In the genomic region with DNA sequence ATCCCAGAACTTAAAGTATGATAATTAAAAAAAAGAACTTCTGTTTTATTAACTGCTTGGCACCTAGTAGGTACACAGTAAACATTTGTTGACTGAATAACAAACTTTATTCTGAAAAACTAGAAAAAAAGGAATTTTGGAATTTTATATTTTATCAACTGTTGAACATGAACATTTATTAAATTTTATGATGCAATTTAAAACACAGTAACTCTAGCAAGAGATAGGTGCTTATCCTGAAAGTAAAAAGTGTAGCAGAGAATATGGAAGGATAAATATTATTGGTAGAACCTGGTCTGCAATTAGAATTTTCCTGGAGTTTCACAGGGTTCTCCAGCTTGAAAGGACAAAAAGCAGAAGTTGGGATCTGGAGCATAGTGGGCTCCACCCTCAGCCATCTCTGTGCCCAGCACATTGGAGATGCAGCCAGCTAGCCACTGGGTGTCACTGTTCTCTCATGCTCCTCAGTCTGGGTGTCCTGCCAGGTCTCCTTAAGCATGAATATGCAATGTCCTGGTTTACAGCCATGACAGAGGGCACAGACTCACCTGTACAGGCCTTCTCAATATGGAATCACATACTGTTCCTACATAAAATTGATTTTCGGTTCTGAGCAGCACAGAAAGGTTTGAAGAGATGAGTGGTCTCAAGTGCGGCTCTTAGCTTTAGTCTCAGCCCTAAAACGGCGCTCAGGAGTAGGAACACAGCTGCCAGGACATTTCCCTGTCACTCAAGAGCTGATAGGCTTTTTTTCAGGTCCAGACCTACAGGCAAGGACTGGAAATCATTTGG, we compare ENCODE assay signal across 9 cellular contexts. TPM values are rescaled to one million over a fixed set of nuclear protein-coding genes. Genes with fewer than 3 reads are reported as not detected.
DNase-seq lines count a peak whose midpoint lies in the region; ATAC-seq, FAIRE-seq and TF ChIP-seq lines count a peak whose summit lies in the region.
"Had no signal": no experiment of that assay in that cellular context is flagged by ENCODE, and none has a peak within 500 bp of the region (broad histone marks: within the 10 kb centered on the region; RNA-seq: fewer than 3 reads in every experiment).

No MANE protein-coding gene starts in this region.

- POLR2A ChIA-PET in A549 (lab: Yijun Ruan, JAX): no interaction called here

- no peak for FAIRE-seq in A549 (lab: Jason Lieb, UNC)
- FAIRE-seq in GM18507 (lab: Jason Lieb, UNC): peak; percentile 86
- FAIRE-seq: G401.6 had no signal

- 0 out of 3 replicates have a peak, but pooled peaks cover 4% of the 10 kb centered on the region for H3K9me3 ChIP-seq in A549

- no peak overlapping the region for H3K4me3 ChIP-seq in A549

- no peaks in the 10 kb centered on the region for H3K4me1 ChIP-seq in A549

- TF ChIP-seq EP300 in A549 (IDR thresholded peaks at IDR 0.05): no peak

- TF ChIP-seq RAD21 in A549 (conservative IDR thresholded peaks at IDR 0.05 in 1 of 2, IDR thresholded peaks at IDR 0.05 in 1 of 2): peak; percentile 80

- 75% methylated on average over 4 of the region's 4 CpGs for WGBS in A549 (ENCODE audit: missing lambda C conversion rate)

- TF ChIP-seq POLR2A in A549 (IDR thresholded peaks at IDR 0.05; ENCODE audit: low read length): no peak

- CTCF ChIA-PET in A549 (lab: Yijun Ruan, JAX): interaction anchor here (0.5 to 2.8 kb wide), 16 partner anchors 9 to 903 kb away, joined by 3 to 12 read pairs (median 4); a partner anchor contains a TSS

- DNase-seq in A549 (ENCODE audit: low read depth in 1 of 2, low spot score in 1 of 2) (peak; percentile 28 to 71), GM18507 (ENCODE audit: extremely low spot score, insufficient read length, low read depth) (no peak), NCI-H146 (lab: John Stamatoyannopoulos, UW) (peak; percentile 92), SW480 (ENCODE audit: low spot score) (peak; percentile 76), astrocyte of the hippocampus (ENCODE audit: low read depth, low spot score) (peak; percentile 81), iPS DF 19.7 (ENCODE audit: low read depth, low spot score) (peak; percentile 78)
- DNase-seq in stimulated activated CD4-positive, alpha-beta T cell treated with anti-CD3 and anti-CD28 coated beads, Interleukin-12 subunit alpha, Interleukin-12 subunit beta, amount 100 ng/mL, for 24 hours (ENCODE audit: low read depth in 2 of 2): peak; percentile 19 to 33

- peak; percentile 99 to 100 for ATAC-seq in A549
- ATAC-seq in HG02938 (IDR thresholded peaks at IDR 0.05; ENCODE audit: unreplicated experiment): peak; percentile 99

- no peak overlapping the region for H3K4me2 ChIP-seq in A549

- peak; percentile 68 for TF ChIP-seq CTCF in A549 (IDR thresholded peaks at IDR 0.05)

- H3K27ac ChIP-seq in A549: no peak overlapping the region

TF ChIP-seq in A549, 52 proteins besides CTCF, POLR2A, EP300 and RAD21:
- TF ChIP-seq ESRRA (IDR thresholded peaks at IDR 0.05; ENCODE audit: borderline replicate concordance, low read length) (no peak), SMC3 (IDR thresholded peaks at IDR 0.05) (peak; percentile 68; the same call in 2 of the 3 replicates)

RNA-seq across cellular contexts. Expression of a gene that starts 31.7 kb away (rescaled TPM):
- polyA plus RNA-seq in A549 (2011; rRNA removed) (0.08 and 0.19 TPM in 2 replicates), A549 (2017; fragmentation: RNase III; extraction: RNeasy Plus Mini Kit Qiagen cat#74134 plus additional on column Dnase treatment) (not detected in 3 replicates)
- 0.01 and 0.03 TPM in 2 replicates for polyA plus RNA-seq in A549 (2012; cell fraction: cytosol; rRNA removed)
- polyA plus RNA-seq in A549 (2012; cell fraction: nucleus; rRNA removed): not detected in 2 replicates
- not detected in 2 replicates for polyA minus RNA-seq in A549 (2011; rRNA and poly(A)+ RNA removed)
